Comparison of ENCODE assay signal across 14 cellular contexts in genomic region chr13:29958476-29958875, GRCh38.
"Had no signal": no experiment of that assay in that cellular context is flagged by ENCODE, and none has a peak within 500 bp of the region (broad histone marks: within the 10 kb centered on the region; RNA-seq: fewer than 3 reads in every experiment).

No MANE protein-coding gene starts in this region.

- H3K36me3 ChIP-seq: esophagus squamous epithelium, sigmoid colon, tibial nerve, uterus had no signal

- H3K9me3 Mint-ChIP-seq: activated naive CD4-positive, alpha-beta T cell treated with anti-CD3 and anti-CD28 coated beads for 36 hours; mesothelial cell of epicardium had no signal

- H3K27ac Mint-ChIP-seq: activated naive CD4-positive, alpha-beta T cell treated with anti-CD3 and anti-CD28 coated beads for 36 hours; mesothelial cell of epicardium had no signal

- H3K36me3 Mint-ChIP-seq: mesothelial cell of epicardium had no signal

- H3K9me3 ChIP-seq: esophagus squamous epithelium, sigmoid colon, SK-N-SH, tibial nerve, uterus had no signal

- H3K27ac ChIP-seq: esophagus squamous epithelium, hepatocyte, parathyroid adenoma, sigmoid colon, tibial nerve, uterus had no signal

- H3K4me1 ChIP-seq: esophagus squamous epithelium, parathyroid adenoma, uterus had no signal

- H3K4me3 ChIP-seq: esophagus squamous epithelium, hepatocyte, lung, sigmoid colon, tibial nerve, uterus had no signal

- H3K27me3 ChIP-seq: hepatocyte, tibial nerve, uterus had no signal

- H3K4me3 Mint-ChIP-seq: activated naive CD4-positive, alpha-beta T cell treated with anti-CD3 and anti-CD28 coated beads for 36 hours; mesothelial cell of epicardium had no signal

- DNase-seq: activated CD4-positive, alpha-beta T cell treated with anti-CD3 and anti-CD28 coated beads, Interleukin-2, amount 50 U/mL, for 48 hours; activated CD4-positive, CD25-positive, alpha-beta regulatory T cell treated with anti-CD3 and anti-CD28 coated beads, Interleukin-2, amount 50 U/mL, for 72 hours; activated naive CD4-positive, alpha-beta T cell treated with anti-CD3 and anti-CD28 coated beads for 36 hours; esophagus squamous epithelium; islet precursor cell; sigmoid colon; SK-N-SH; stimulated activated CD4-positive, alpha-beta T cell treated with anti-CD3 and anti-CD28 coated beads, Interleukin-1b, Interleukin-23, amount 100 ng/mL, for 48 hours; uterus had no signal
